ENCODE assay signal across 18 cellular contexts in genomic region chr2:47592381-47592780, GRCh38. TPM values are rescaled to one million over a fixed set of nuclear protein-coding genes. Genes with fewer than 3 reads are reported as not detected.
DNase-seq lines count a peak whose midpoint lies in the region; ATAC-seq, FAIRE-seq and TF ChIP-seq lines count a peak whose summit lies in the region.
"Had no signal": no experiment of that assay in that cellular context is flagged by ENCODE, and none has a peak within 500 bp of the region (broad histone marks: within the 10 kb centered on the region; RNA-seq: fewer than 3 reads in every experiment).

No MANE protein-coding gene starts in this region.

- no peaks in the 10 kb centered on the region for H3K4me1 Mint-ChIP-seq in activated naive CD4-positive, alpha-beta T cell treated with anti-CD3 and anti-CD28 coated beads for 36 hours (ENCODE audit: low read depth)
- no peaks in the 10 kb centered on the region for H3K4me1 Mint-ChIP-seq in activated T-helper 17 cell treated with anti-CD3 and anti-CD28 coated beads, Interleukin-2, amount 50 U/mL, for 72 hours
- H3K4me1 Mint-ChIP-seq: CD8-positive, alpha-beta memory T cell had no signal

- H4K8ac ChIP-seq in H1 (ENCODE audit: extremely low read depth, insufficient read depth, low read length) = no peak overlapping the region

- no peaks in the 10 kb centered on the region; a peak in 1 of 4 replicates for H3K79me2 ChIP-seq in H1 (ENCODE audit: control insufficient read depth in 1 of 2, insufficient read depth in 2 of 2, low read length in 2 of 2)

- peak; percentile 2 for DNase-seq in NCI-H748 (lab: John Stamatoyannopoulos, UW; ENCODE audit: unreplicated experiment)
- no peak for DNase-seq in NCI-H748 treated with DMSO at 0.1 percent for 48 hours (lab: John Stamatoyannopoulos, UW)
- no peak for DNase-seq in H1 (ENCODE audit: low read depth in 1 of 2, low spot score in 2 of 2)
- peak; percentile 16 to 62 for DNase-seq in lung microvascular endothelial cell (ENCODE audit: low read depth in 2 of 2)
- DNase-seq in activated naive CD4-positive, alpha-beta T cell treated with anti-CD3 and anti-CD28 coated beads for 36 hours = no peak
- DNase-seq in AG08396 (ENCODE audit: low spot score) = no peak
- no peak for DNase-seq in HuH-7.5 (ENCODE audit: low spot score)
- DNase-seq: AML-193; Caco-2; CD8-positive, alpha-beta memory T cell; DMS53; GF-D8 had no signal

- H2BK12ac ChIP-seq in H1 (ENCODE audit: low read depth, low read length) = no peak overlapping the region

- WGBS in H1 (ENCODE audit: extremely low coverage in 1 of 2, insufficient coverage in 1 of 2, insufficient read length in 1 of 2, insufficient replicate concordance in 2 of 2, low coverage in 1 of 2, low lambda C conversion rate in 2 of 2, missing lambda C conversion rate in 1 of 2), 2 experiments = 78% methylated on average over 4 of the region's 4 CpGs; no CpG with 5 or more reads in 1 of the 2 experiments

- FAIRE-seq in H1 (lab: Jason Lieb, UNC) = no peak
- FAIRE-seq: GM19239, H54 had no signal

- no peak overlapping the region for H3K18ac ChIP-seq in H1 (ENCODE audit: extremely low read depth, low read length)

- H2AK5ac ChIP-seq in H1 (ENCODE audit: low read depth, low read length) = no peak overlapping the region

- CTCF ChIA-PET in H1 (lab: Charles Lee; ENCODE audit: partially characterized antibody) = no interaction called here
- CTCF ChIA-PET in activated naive CD4-positive, alpha-beta T cell treated with anti-CD3 and anti-CD28 coated beads for 36 hours (lab: Charles Lee) = no interaction called here

- no peak overlapping the region for H3K56ac ChIP-seq in H1 (replicated peaks; ENCODE audit: insufficient read length, low read depth, low read length)

- H3K4me1 ChIP-seq in H1 (replicated peaks in 1 of 4; ENCODE audit: control insufficient read depth in 3 of 4, insufficient read depth in 4 of 4, low read length in 3 of 4) = peaks cover 0 to 7% (median 3%) of the 10 kb centered on the region in 4 experiments; a peak in 4 of 7 replicates
- H3K4me1 ChIP-seq: BLaER1, Caco-2 had no signal

- 0 out of 2 replicates have a peak overlapping the region, but pooled peaks have one; percentile 3 for H2BK15ac ChIP-seq in H1 (ENCODE audit: low read length)

- no peak for TF ChIP-seq RAD21 in H1 (IDR thresholded peaks at IDR 0.05 in 1 of 2, conservative IDR thresholded peaks at IDR 0.05 in 1 of 2; ENCODE audit: low read depth in 2 of 2, low read length in 2 of 2)

- H3K36me3 ChIP-seq in H1 (ENCODE audit: control insufficient read depth in 2 of 4, insufficient read depth in 4 of 4, low read length in 3 of 4) = peaks cover 0 to 5% (median 0%) of the 10 kb centered on the region in 4 experiments; a peak in 3 of 8 replicates
- H3K36me3 ChIP-seq: BLaER1 had no signal

- TF ChIP-seq POLR2A in H1 (IDR thresholded peaks at IDR 0.05; ENCODE audit: control extremely low read depth in 1 of 2, low read depth in 2 of 2, low read length in 2 of 2) = no peak

- ATAC-seq in activated T-helper 17 cell treated with anti-CD3 and anti-CD28 coated beads, Interleukin-2, amount 50 U/mL, for 72 hours (replicated peaks) = no peak

- H3K23me2 ChIP-seq in H1 (ENCODE audit: low read depth, low read length) = no peaks in the 10 kb centered on the region; the same call in 1 of the 2 replicates

- no peaks in the 10 kb centered on the region for H3K79me1 ChIP-seq in H1 (ENCODE audit: low read depth, low read length)

- no peak overlapping the region for H2BK120ac ChIP-seq in H1 (replicated peaks; ENCODE audit: low read depth, low read length)

- no peak overlapping the region for H2BK20ac ChIP-seq in H1 (ENCODE audit: low read length)

- intact Hi-C loops in activated naive CD4-positive, alpha-beta T cell treated with anti-CD3 and anti-CD28 coated beads for 36 hours (cut with micrococcal nuclease) = no loop called here

- no peak overlapping the region for H4K91ac ChIP-seq in H1 (replicated peaks; ENCODE audit: insufficient read length, low read length)

- H2BK5ac ChIP-seq in H1 (ENCODE audit: low read depth, low read length) = peak overlapping the region; percentile 6; the same call in 1 of the 2 replicates

- peaks cover 10% of the 10 kb centered on the region for H3K9me3 Mint-ChIP-seq in activated naive CD4-positive, alpha-beta T cell treated with anti-CD3 and anti-CD28 coated beads for 36 hours
- H3K9me3 Mint-ChIP-seq in activated T-helper 17 cell treated with anti-CD3 and anti-CD28 coated beads, Interleukin-2, amount 50 U/mL, for 72 hours = peaks cover 18% of the 10 kb centered on the region

- no peak overlapping the region for H3K14ac ChIP-seq in H1 (ENCODE audit: insufficient read length)

- no peaks in the 10 kb centered on the region for H3K27me3 Mint-ChIP-seq in activated naive CD4-positive, alpha-beta T cell treated with anti-CD3 and anti-CD28 coated beads for 36 hours (ENCODE audit: low read depth)
- peaks cover 11% of the 10 kb centered on the region for H3K27me3 Mint-ChIP-seq in activated T-helper 17 cell treated with anti-CD3 and anti-CD28 coated beads, Interleukin-2, amount 50 U/mL, for 72 hours

- no peak overlapping the region; a peak in 1 of 4 replicates for H3K4me2 ChIP-seq in H1 (ENCODE audit: insufficient read depth in 1 of 2, low read depth in 2 of 2, low read length in 2 of 2)
- H3K4me2 ChIP-seq: BLaER1 had no signal

- TF ChIP-seq EP300 in H1 (IDR thresholded peaks at IDR 0.05; ENCODE audit: borderline replicate concordance in 1 of 2, low read depth in 2 of 2, low read length in 2 of 2) = no peak

- no peak overlapping the region for H3K4me3 Mint-ChIP-seq in activated naive CD4-positive, alpha-beta T cell treated with anti-CD3 and anti-CD28 coated beads for 36 hours
- no peak overlapping the region for H3K4me3 Mint-ChIP-seq in activated T-helper 17 cell treated with anti-CD3 and anti-CD28 coated beads, Interleukin-2, amount 50 U/mL, for 72 hours
- H3K4me3 Mint-ChIP-seq: CD8-positive, alpha-beta memory T cell had no signal

- no peak overlapping the region for H3K27ac ChIP-seq in H1 (ENCODE audit: low read depth, low read length)
- H3K27ac ChIP-seq: 22Rv1, BLaER1 had no signal

- no peak for TF ChIP-seq CTCF in H1 (IDR thresholded peaks at IDR 0.05; ENCODE audit: control extremely low read depth in 1 of 3, insufficient read depth in 1 of 3, low read depth in 1 of 3, low read length in 3 of 3)

- H3K27me3 ChIP-seq in H1 (replicated peaks in 1 of 4; ENCODE audit: control insufficient read depth in 3 of 4, extremely low read depth in 1 of 4, insufficient read depth in 3 of 4, low read length in 3 of 4) = no peaks in the 10 kb centered on the region
- H3K27me3 ChIP-seq: BLaER1 had no signal

- H3K9me3 ChIP-seq in H1 (ENCODE audit: insufficient read depth in 2 of 2, low read depth in 1 of 2, low read length in 1 of 2) = peaks cover 33% of the 10 kb centered on the region in 2 experiments

- H3K36me3 Mint-ChIP-seq in activated naive CD4-positive, alpha-beta T cell treated with anti-CD3 and anti-CD28 coated beads for 36 hours (ENCODE audit: low read depth) = peaks cover 4% of the 10 kb centered on the region
- H3K36me3 Mint-ChIP-seq in activated T-helper 17 cell treated with anti-CD3 and anti-CD28 coated beads, Interleukin-2, amount 50 U/mL, for 72 hours (ENCODE audit: low read depth) = no peaks in the 10 kb centered on the region

- POLR2A ChIA-PET in H1 (lab: Charles Lee; ENCODE audit: partially characterized antibody) = no interaction called here

- H2AFZ ChIP-seq in H1 (ENCODE audit: low read length) = no peak overlapping the region

- H4K20me1 ChIP-seq in H1 (replicated peaks in 1 of 2; ENCODE audit: control insufficient read depth in 1 of 2, insufficient read depth in 2 of 2, low read length in 2 of 2) = no peaks in the 10 kb centered on the region
- H4K20me1 ChIP-seq: BLaER1 had no signal

- H3K27ac Mint-ChIP-seq in activated naive CD4-positive, alpha-beta T cell treated with anti-CD3 and anti-CD28 coated beads for 36 hours = no peak overlapping the region
- H3K27ac Mint-ChIP-seq in activated T-helper 17 cell treated with anti-CD3 and anti-CD28 coated beads, Interleukin-2, amount 50 U/mL, for 72 hours = no peak overlapping the region
- H3K27ac Mint-ChIP-seq: CD8-positive, alpha-beta memory T cell had no signal

- H4K5ac ChIP-seq in H1 (ENCODE audit: insufficient read length, low read depth, low read length) = no peak overlapping the region

- H3K4ac ChIP-seq in H1 (replicated peaks; ENCODE audit: insufficient read length, low read depth, low read length) = no peak overlapping the region

- no peak overlapping the region for H3K9ac ChIP-seq in H1 (replicated peaks in 1 of 4; ENCODE audit: extremely low read depth in 1 of 4, low read depth in 3 of 4, low read length in 3 of 4)
- H3K9ac ChIP-seq: BLaER1 had no signal

- no peak overlapping the region for H3K4me3 ChIP-seq in H1 (ENCODE audit: extremely low read depth in 1 of 4, insufficient read depth in 2 of 4, low read depth in 3 of 4, low read length in 4 of 4)
- H3K4me3 ChIP-seq: BLaER1 had no signal

- H3K23ac ChIP-seq in H1 (ENCODE audit: insufficient read length) = no peak overlapping the region

TF ChIP-seq in H1, 55 proteins besides CTCF, POLR2A, EP300 and RAD21:
- no peak for TF ChIP-seq CBX8 (IDR thresholded peaks at IDR 0.05; ENCODE audit: borderline replicate concordance, low read depth, low read length)
- no peak for TF ChIP-seq CHD1 (IDR thresholded peaks at IDR 0.05; ENCODE audit: low read depth, low read length)
- no peak for TF ChIP-seq SRF (IDR thresholded peaks at IDR 0.05; ENCODE audit: low read depth, low read length)
- TF ChIP-seq SIN3A (conservative IDR thresholded peaks at IDR 0.05 in 1 of 2, IDR thresholded peaks at IDR 0.05 in 1 of 2; ENCODE audit: low read depth in 1 of 2, low read length in 2 of 2) = no peak
- no peak for TF ChIP-seq HDAC2 (IDR thresholded peaks at IDR 0.05; ENCODE audit: borderline replicate concordance in 1 of 2, low read depth in 2 of 2, low read length in 2 of 2)
- TF ChIP-seq RFX5 (IDR thresholded peaks at IDR 0.05; ENCODE audit: borderline replicate concordance, low read depth, low read length) = no peak

RNA-seq across cellular contexts. Expression of gene KCNK12, which starts 21.6 kb away (rescaled TPM):
- 7.2 and 8.5 TPM in 2 replicates for total RNA-seq in H1 (2021; fragmentation: NEBNext Ultra II Directional; extraction: Animal tissue kit (Norgen Biotek cat#: 25700))
- polyA plus RNA-seq in H1 (2011; rRNA removed) = 8.4 and 10.1 TPM in 2 replicates
- 6.4 TPM for polyA plus RNA-seq in H1 (2011; cell fraction: cytosol; rRNA removed)
- 9.6 TPM for polyA plus RNA-seq in H1 (2011; cell fraction: nucleus; rRNA removed)
- polyA plus RNA-seq in H1 (2012, experiment 1 of 2) = 2.5 to 7.0 TPM (median 5.2 TPM) in 4 replicates
- polyA plus RNA-seq in H1 (2012, experiment 2 of 2) = 2.4 TPM
- 4.2 TPM for polyA plus RNA-seq in H1 (2013, experiment 1 of 2)
- polyA plus RNA-seq in H1 (2013, experiment 2 of 2) = 4.1 TPM
- 3.8 and 4.5 TPM in 2 replicates for polyA minus RNA-seq in H1 (2011; rRNA and poly(A)+ RNA removed)
- 6.3 TPM for polyA minus RNA-seq in H1 (2011; cell fraction: cytosol; rRNA and poly(A)+ RNA removed)
- 8.6 TPM for polyA minus RNA-seq in H1 (2011; cell fraction: nucleus; rRNA and poly(A)+ RNA removed)
- not detected in 2 replicates for total RNA-seq in lung microvascular endothelial cell
- total RNA-seq in activated naive CD4-positive, alpha-beta T cell treated with anti-CD3 and anti-CD28 coated beads for 36 hours = under 1 TPM; 0.17 to 0.30 TPM
- under 1 TPM; 0.24 TPM for total RNA-seq in activated T-helper 17 cell treated with anti-CD3 and anti-CD28 coated beads, Interleukin-2, amount 50 U/mL, for 72 hours
- total RNA-seq: A673, Caco-2 had no signal

Comparison
In these comparisons a context has a peak if more than half of its experiments do, and no peak if none do; other contexts are left out.
1. DNase-seq: peak in NCI-H748 (single experiment) and lung microvascular endothelial cell (2 of 2); none in NCI-H748 treated with DMSO at 0.1 percent for 48 hours (single experiment), H1 (0 of 2), activated naive CD4-positive, alpha-beta T cell treated with anti-CD3 and anti-CD28 coated beads for 36 hours (single experiment), AG08396 (single experiment) and HuH-7.5 (single experiment).